In genomic region chr4:6776920-6777635, GRCh38 we compare ENCODE assay signal across 1 cellular context.
TF ChIP-seq lines count a peak whose summit lies in the region.

No MANE protein-coding gene starts in this region.

TF ChIP-seq in GM23338, 12 proteins besides CTCF, POLR2A, EP300 and RAD21 (continued from another document):
- TF ChIP-seq ZNF462 (CRISPR knock-in tag; IDR thresholded peaks at IDR 0.05) (no peak), STAT1 (IDR thresholded peaks at IDR 0.05; ENCODE audit: unreplicated experiment) (no peak), REST (IDR thresholded peaks at IDR 0.05; ENCODE audit: unreplicated experiment) (no peak), CREB1 (CRISPR knock-in tag; IDR thresholded peaks at IDR 0.05; ENCODE audit: low read depth) (no peak), EZH2phosphoT487 (IDR thresholded peaks at IDR 0.05; ENCODE audit: unreplicated experiment) (no peak)
